10 cellular contexts compared by ENCODE assay signal in genomic region chr17:80942360-80943345, GRCh38. TPM values are rescaled to one million over a fixed set of nuclear protein-coding genes. Genes with fewer than 3 reads are reported as not detected.
DNase-seq lines count a peak whose midpoint lies in the region; ATAC-seq, FAIRE-seq and TF ChIP-seq lines count a peak whose summit lies in the region.
"Had no signal": no experiment of that assay in that cellular context is flagged by ENCODE, and none has a peak within 500 bp of the region (broad histone marks: within the 10 kb centered on the region; RNA-seq: fewer than 3 reads in every experiment).

No MANE protein-coding gene starts in this region.

- ATAC-seq in left lobe of liver = peak; percentile 41
- no peak for ATAC-seq in PC-3

- H3K9me2 ChIP-seq in PC-3 (replicated peaks; ENCODE audit: low read length) = no peaks in the 10 kb centered on the region

- no peak overlapping the region for H3K9ac ChIP-seq in PC-3 (ENCODE audit: low read length)

- H3F3A ChIP-seq in PC-3 (ENCODE audit: low read length, unreplicated experiment) = no peaks in the 10 kb centered on the region

- H3K4me1 Mint-ChIP-seq in HFFc6 (ENCODE audit: low read depth) = peaks cover 7% of the 10 kb centered on the region
- H3K4me1 Mint-ChIP-seq in activated naive CD4-positive, alpha-beta T cell treated with anti-CD3 and anti-CD28 coated beads for 36 hours (ENCODE audit: low read depth) = peaks cover 20% of the 10 kb centered on the region

- H3K36me3 Mint-ChIP-seq in HFFc6 (ENCODE audit: low read depth) = peaks cover 26% of the 10 kb centered on the region
- peaks cover 26% of the 10 kb centered on the region for H3K36me3 Mint-ChIP-seq in activated naive CD4-positive, alpha-beta T cell treated with anti-CD3 and anti-CD28 coated beads for 36 hours (ENCODE audit: low read depth)

- H3K9me3 Mint-ChIP-seq in HFFc6 = no peaks in the 10 kb centered on the region
- H3K9me3 Mint-ChIP-seq in activated naive CD4-positive, alpha-beta T cell treated with anti-CD3 and anti-CD28 coated beads for 36 hours = no peaks in the 10 kb centered on the region

- H3K27me3 ChIP-seq in PC-3 (ENCODE audit: low read length) = no peaks in the 10 kb centered on the region

- no peak overlapping the region for H3K27ac ChIP-seq in substantia nigra (ENCODE audit: low read depth, low read length, poor library complexity, severe bottlenecking)
- no peak overlapping the region for H3K27ac ChIP-seq in PC-3 (ENCODE audit: low read length)

- no peaks in the 10 kb centered on the region for H3K9me3 ChIP-seq in PC-3 (ENCODE audit: low read length)

- no peak overlapping the region for H3K27ac Mint-ChIP-seq in HFFc6
- H3K27ac Mint-ChIP-seq in activated naive CD4-positive, alpha-beta T cell treated with anti-CD3 and anti-CD28 coated beads for 36 hours = no peak overlapping the region

- no peak overlapping the region for H3K4me3 ChIP-seq in choroid plexus epithelial cell (ENCODE audit: low read depth, low read length)
- H3K4me3 ChIP-seq in PC-3 (ENCODE audit: low read length) = no peak overlapping the region

- no peaks in the 10 kb centered on the region for H3K79me2 ChIP-seq in PC-3 (ENCODE audit: low read length)

- BruUV-seq in PC-3 (replicated peaks; lab: Mats Ljungman, UMichigan) = no TSS peak

- no peak overlapping the region for H2AFZ ChIP-seq in PC-3 (ENCODE audit: low read length)

- no peaks in the 10 kb centered on the region for H3K4me1 ChIP-seq in PC-3 (ENCODE audit: insufficient read depth, low read length)

- peaks cover 3% of the 10 kb centered on the region for H3K27me3 Mint-ChIP-seq in HFFc6 (ENCODE audit: insufficient read depth)
- no peaks in the 10 kb centered on the region for H3K27me3 Mint-ChIP-seq in activated naive CD4-positive, alpha-beta T cell treated with anti-CD3 and anti-CD28 coated beads for 36 hours (ENCODE audit: low read depth)

- no peak for FAIRE-seq in RCC 7860 (lab: Jason Lieb, UNC)

- POLR2A ChIA-PET in PC-3 (lab: Charles Lee; ENCODE audit: unreplicated experiment) = no interaction called here

- peak; percentile 42 for DNase-seq in HFFc6
- DNase-seq in choroid plexus epithelial cell (ENCODE audit: low read depth) = peak; percentile 86
- DNase-seq in left lobe of liver (ENCODE audit: low spot score) = peak; percentile 62
- peak in 44 of 49 donors; percentile 16 to 95 (median 66) for DNase-seq in substantia nigra (lab: John Stamatoyannopoulos, UW)
- DNase-seq in Kasumi-1 (lab: John Stamatoyannopoulos, UW) = no peak
- no peak for DNase-seq in RCC 7860 (ENCODE audit: low spot score)
- DNase-seq in activated naive CD4-positive, alpha-beta T cell treated with anti-CD3 and anti-CD28 coated beads for 36 hours = no peak
- DNase-seq in PC-3 = no peak
- DNase-seq: activated naive CD4-positive, alpha-beta T cell treated with anti-CD3 and anti-CD28 coated beads, Interleukin-2, amount 10 ng/mL, durations not matched to agents 7 days and 5 days had no signal

- H3K36me3 ChIP-seq in PC-3 (ENCODE audit: low read depth, low read length) = no peaks in the 10 kb centered on the region; the same call in 1 of the 2 replicates

- no peak overlapping the region for H3K4me2 ChIP-seq in PC-3 (ENCODE audit: low read length)

- H3K4me3 Mint-ChIP-seq in HFFc6 = no peak overlapping the region
- H3K4me3 Mint-ChIP-seq in activated naive CD4-positive, alpha-beta T cell treated with anti-CD3 and anti-CD28 coated beads for 36 hours = no peak overlapping the region
- H3K4me3 Mint-ChIP-seq: activated naive CD4-positive, alpha-beta T cell treated with anti-CD3 and anti-CD28 coated beads, Interleukin-2, amount 10 ng/mL, durations not matched to agents 7 days and 5 days; neural crest cell had no signal

- intact Hi-C loops in activated naive CD4-positive, alpha-beta T cell treated with anti-CD3 and anti-CD28 coated beads for 36 hours (cut with micrococcal nuclease) = no loop called here
- intact Hi-C loops in PC-3 (cut with micrococcal nuclease) = no loop called here

- no peaks in the 10 kb centered on the region for H4K20me1 ChIP-seq in PC-3 (ENCODE audit: low read length)

- no peak for TF ChIP-seq CTCF in HFFc6 (IDR thresholded peaks at IDR 0.05)
- peak; percentile 35 for TF ChIP-seq CTCF in choroid plexus epithelial cell (conservative IDR thresholded peaks at IDR 0.05; ENCODE audit: low read depth, low read length)
- TF ChIP-seq CTCF in PC-3 (conservative IDR thresholded peaks at IDR 0.05; ENCODE audit: low read depth, low read length) = no peak

- CTCF ChIA-PET in activated naive CD4-positive, alpha-beta T cell treated with anti-CD3 and anti-CD28 coated beads for 36 hours (lab: Charles Lee) = interaction anchor here (0.8 kb wide), 1 partner anchor 9 kb away, joined by 3 read pairs; no protein-coding TSS in a partner anchor
- CTCF ChIA-PET in PC-3 (lab: Charles Lee) = no interaction called here

RNA-seq across cellular contexts. Expression of gene CHMP6, which starts 49.0 kb away (rescaled TPM):
- 10 to 100 TPM; 27.6 to 38.5 (median 31.5) TPM for total RNA-seq in HFFc6 (2021; fragmentation: NEBNext Ultra II Directional; extraction: Animal tissue kit (Norgen Biotek cat#: 25700))
- total RNA-seq in left lobe of liver = 16.5 TPM
- total RNA-seq in activated naive CD4-positive, alpha-beta T cell treated with anti-CD3 and anti-CD28 coated beads for 36 hours = 10 to 100 TPM; 10.1 to 10.6 TPM
- total RNA-seq in PC-3 (2014; rRNA removed) = 26.1 and 33.0 TPM in 2 replicates

Comparison
In these comparisons a context has a peak if more than half of its experiments do, and no peak if none do; other contexts are left out.
1. DNase-seq: peak in HFFc6 (single experiment), choroid plexus epithelial cell (single experiment), left lobe of liver (single experiment) and substantia nigra (44 of 49); none in Kasumi-1 (0 of 2), RCC 7860 (single experiment), activated naive CD4-positive, alpha-beta T cell treated with anti-CD3 and anti-CD28 coated beads for 36 hours (single experiment) and PC-3 (single experiment).